ENCODE assay signal across 20 cellular contexts in the genomic region with DNA sequence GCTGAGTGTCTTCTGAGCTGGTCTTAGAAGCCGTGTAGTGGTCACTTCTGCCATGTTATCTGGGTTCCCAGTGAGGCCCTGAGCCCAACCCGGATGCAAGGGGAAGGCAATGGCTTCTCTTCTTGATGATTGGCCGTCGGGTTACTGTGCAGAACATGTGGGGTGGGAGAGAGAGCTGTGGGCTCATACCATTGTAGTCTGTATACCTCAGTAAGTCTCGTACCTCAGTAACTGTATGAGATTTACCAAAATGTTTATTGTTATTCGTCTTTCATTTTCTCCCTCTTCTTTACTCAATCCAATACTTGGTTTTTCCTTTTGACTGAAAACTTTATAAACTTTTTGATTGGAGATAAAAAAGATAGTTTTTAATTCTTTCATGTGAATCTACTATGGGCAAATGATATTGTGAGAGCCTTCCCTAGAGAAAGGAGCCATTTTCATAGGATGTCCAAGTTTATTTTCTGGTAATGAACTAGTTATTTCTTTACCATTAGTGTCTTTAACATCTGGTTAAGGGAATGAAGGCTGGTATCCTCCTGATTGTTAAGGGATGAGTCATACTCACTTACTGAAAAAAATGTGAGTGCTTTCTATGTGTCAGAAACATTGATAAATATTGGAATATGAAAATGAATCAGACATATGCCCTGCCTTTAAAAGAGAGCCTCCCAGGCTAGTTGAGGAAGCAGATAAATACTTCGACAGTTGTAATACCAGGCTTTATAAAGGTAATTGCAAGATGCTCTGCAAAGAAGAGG.
DNase-seq lines count a peak whose midpoint lies in the region; ATAC-seq and TF ChIP-seq lines count a peak whose summit lies in the region.
"Had no signal": no experiment of that assay in that cellular context is flagged by ENCODE, and none has a peak within 500 bp of the region (broad histone marks: within the 10 kb centered on the region; RNA-seq: fewer than 3 reads in every experiment).

No MANE protein-coding gene starts in this region.

- peak overlapping the region; percentile 1; the same call in 1 of the 2 replicates for H2BK20ac ChIP-seq in IMR-90 (ENCODE audit: low read depth, low read length)

- no peak for TF ChIP-seq POLR2A in IMR-90 (IDR thresholded peaks at IDR 0.05; ENCODE audit: low read depth, low read length)

- no peak overlapping the region for H3K56ac ChIP-seq in IMR-90 (ENCODE audit: extremely low read depth, insufficient read depth, low read length)

- BruUV-seq in IMR-90 (replicated peaks; lab: Mats Ljungman, UMichigan): no TSS peak

- peaks cover 0 to 26% (median 8%) of the 10 kb centered on the region in 5 donors for H3K27me3 Mint-ChIP-seq in naive thymus-derived CD4-positive, alpha-beta T cell
- no peaks in the 10 kb centered on the region for H3K27me3 Mint-ChIP-seq in endothelial cell (ENCODE audit: unreplicated experiment)

- H3K18ac ChIP-seq in IMR-90 (ENCODE audit: low read depth, low read length) (peak overlapping the region; percentile 67; the same call in 1 of the 2 replicates), mesenchymal stem cell (ENCODE audit: low read depth in 1 of 2, low read length in 2 of 2) (peak overlapping the region; percentile 79 to 95)

- DNase-seq in IMR-90: peak; percentile 74
- peak; percentile 50 for DNase-seq in choroid plexus epithelial cell (ENCODE audit: low read depth)
- peak; percentile 58 for DNase-seq in mesenchymal stem cell
- DNase-seq in naive thymus-derived CD4-positive, alpha-beta T cell: no peak
- no peak for DNase-seq in endothelial cell (ENCODE audit: low spot score)
- no peak for DNase-seq in KG1 (lab: John Stamatoyannopoulos, UW)
- DNase-seq: activated gamma-delta T cell; AML-193; MM.1S; naive thymus-derived CD8-positive, alpha-beta T cell; NCI-H2029; NCI-H526 treated with DMSO at 0.1 percent for 48 hours; psoas muscle; stimulated activated CD4-positive, alpha-beta T cell treated with anti-CD3 and anti-CD28 coated beads, Interleukin-12 subunit alpha, Interleukin-12 subunit beta, amount 100 ng/mL, for 4 hours had no signal

- H3K27ac ChIP-seq in BLaER1: no peak overlapping the region
- H3K27ac ChIP-seq in IMR-90 (ENCODE audit: insufficient read depth, low read length): no peak overlapping the region
- peak overlapping the region; percentile 28 for H3K27ac ChIP-seq in mesenchymal stem cell (ENCODE audit: low read length, poor library complexity, severe bottlenecking)
- no peak overlapping the region for H3K27ac ChIP-seq in naive thymus-derived CD4-positive, alpha-beta T cell (ENCODE audit: low read depth, low read length)
- H3K27ac ChIP-seq: PC-9, vagina had no signal

- no peak overlapping the region for H3K4me3 Mint-ChIP-seq in naive thymus-derived CD4-positive, alpha-beta T cell
- no peak overlapping the region for H3K4me3 Mint-ChIP-seq in endothelial cell (ENCODE audit: unreplicated experiment)
- H3K4me3 Mint-ChIP-seq: naive thymus-derived CD8-positive, alpha-beta T cell; stimulated activated naive CD8-positive, alpha-beta T cell treated with anti-CD3 and anti-CD28 coated beads, Interleukin-15, Interleukin-2, amounts not matched to agents 100 ng/mL and 50 ng/mL, for 24 hours had no signal

- H3K27me3 ChIP-seq in BLaER1 (no peaks in the 10 kb centered on the region), IMR-90 (ENCODE audit: control insufficient read depth, insufficient read depth, low read length) (no peaks in the 10 kb centered on the region), mesenchymal stem cell (ENCODE audit: control insufficient read depth in 1 of 2, insufficient read depth in 1 of 2, low read length in 2 of 2) (no peaks in the 10 kb centered on the region)
- H3K27me3 ChIP-seq in naive thymus-derived CD4-positive, alpha-beta T cell (ENCODE audit: control insufficient read depth in 2 of 2, insufficient read depth in 2 of 2, low read length in 2 of 2): no peaks in the 10 kb centered on the region
- H3K27me3 ChIP-seq: ascending aorta, vagina had no signal

- H3K4me2 ChIP-seq in BLaER1: peak overlapping the region; percentile 81; the same call in 1 of the 2 replicates
- H3K4me2 ChIP-seq in IMR-90 (ENCODE audit: low read depth, low read length): no peak overlapping the region
- no peak overlapping the region for H3K4me2 ChIP-seq in mesenchymal stem cell (ENCODE audit: low read length, poor library complexity, severe bottlenecking)
- H3K4me2 ChIP-seq: PC-9 had no signal

- H2BK5ac ChIP-seq in IMR-90 (ENCODE audit: low read depth, low read length, poor library complexity, severe bottlenecking): no peak overlapping the region
- H2BK5ac ChIP-seq in mesenchymal stem cell (ENCODE audit: low read depth, low read length, poor library complexity, severe bottlenecking): no peak overlapping the region

- H3K27ac Mint-ChIP-seq in naive thymus-derived CD4-positive, alpha-beta T cell: no peak overlapping the region
- H3K27ac Mint-ChIP-seq in endothelial cell (ENCODE audit: unreplicated experiment): no peak overlapping the region
- H3K27ac Mint-ChIP-seq: naive thymus-derived CD8-positive, alpha-beta T cell; stimulated activated naive CD8-positive, alpha-beta T cell treated with anti-CD3 and anti-CD28 coated beads, Interleukin-15, Interleukin-2, amounts not matched to agents 100 ng/mL and 50 ng/mL, for 24 hours had no signal

- H3K4me1 Mint-ChIP-seq in naive thymus-derived CD4-positive, alpha-beta T cell: peaks cover 0 to 2% (median 0%) of the 10 kb centered on the region in 7 donors
- H3K4me1 Mint-ChIP-seq in endothelial cell (ENCODE audit: unreplicated experiment): peaks cover 19% of the 10 kb centered on the region

- intact Hi-C loops in IMR-90 (cut with micrococcal nuclease): no loop called here
- intact Hi-C loops in naive thymus-derived CD4-positive, alpha-beta T cell (cut with micrococcal nuclease): no loop called here

- CTCF ChIA-PET in IMR-90 (lab: Yijun Ruan, JAX): no interaction called here
- CTCF ChIA-PET in naive thymus-derived CD4-positive, alpha-beta T cell (lab: Charles Lee): no interaction called here

- dilution Hi-C loops in IMR-90 (cut with HindIII; ENCODE audit: low sequenced_read_pairs, unreplicated experiment): no loop called here

- WGBS in IMR-90 (ENCODE audit: extremely low coverage in 2 of 2, insufficient read length in 1 of 2), 2 experiments: 94% methylated on average over 2 of the region's 7 CpGs; no CpG with 5 or more reads in 1 of the 2 experiments
- WGBS in mesenchymal stem cell: 89% methylated on average over 5 of the region's 7 CpGs

- H2BK120ac ChIP-seq in IMR-90 (ENCODE audit: low read depth, low read length) (peak overlapping the region; percentile 65), mesenchymal stem cell (ENCODE audit: low read depth, low read length) (peak overlapping the region; percentile 12)

- POLR2A ChIA-PET in IMR-90 (lab: Charles Lee; ENCODE audit: unreplicated experiment): no interaction called here
- POLR2A ChIA-PET in naive thymus-derived CD4-positive, alpha-beta T cell (lab: Charles Lee): no interaction called here

- peak; percentile 43 for ATAC-seq in IMR-90 (ENCODE audit: low read depth)
- ATAC-seq in naive thymus-derived CD4-positive, alpha-beta T cell: no peak
- no peak for ATAC-seq in GM18520 (IDR thresholded peaks at IDR 0.05; ENCODE audit: unreplicated experiment)
- ATAC-seq: naive thymus-derived CD8-positive, alpha-beta T cell; psoas muscle had no signal

- H3K9me1 ChIP-seq in IMR-90 (ENCODE audit: insufficient read depth, low read length): peaks cover 6% of the 10 kb centered on the region

- no peak overlapping the region for H4K8ac ChIP-seq in IMR-90 (ENCODE audit: low read depth in 2 of 2, low read length in 2 of 2)
- H4K8ac ChIP-seq in mesenchymal stem cell (ENCODE audit: low read length): peak overlapping the region; percentile 45

- in situ Hi-C loops in IMR-90 (cut with MboI; ENCODE audit: low sequenced_read_pairs): no loop called here

- H4K20me1 ChIP-seq in BLaER1: peaks cover 17% of the 10 kb centered on the region
- H4K20me1 ChIP-seq in IMR-90 (ENCODE audit: insufficient read depth, low read length): no peaks in the 10 kb centered on the region

- peak overlapping the region; percentile 71; the same call in 1 of the 2 replicates for H4K5ac ChIP-seq in IMR-90 (ENCODE audit: low read depth, low read length)

- H3K14ac ChIP-seq in IMR-90 (replicated peaks; ENCODE audit: low read depth, low read length) (no peak overlapping the region; the same call in 1 of the 2 replicates), mesenchymal stem cell (ENCODE audit: low read length in 2 of 2) (peak overlapping the region in 1 of 2 experiments; percentile 90)

- H3K36me3 ChIP-seq in BLaER1 (peaks cover 70% of the 10 kb centered on the region), IMR-90 (ENCODE audit: control insufficient read depth, insufficient read depth, low read length) (no peaks in the 10 kb centered on the region), mesenchymal stem cell (ENCODE audit: control insufficient read depth in 1 of 2, insufficient read depth in 2 of 2, low read depth in 1 of 2, low read length in 2 of 2) (peaks cover 7 to 38% of the 10 kb centered on the region in 2 experiments)
- H3K36me3 ChIP-seq in naive thymus-derived CD4-positive, alpha-beta T cell (ENCODE audit: control insufficient read depth in 2 of 3, insufficient read depth in 3 of 3, low read length in 3 of 3): no peaks in the 10 kb centered on the region
- H3K36me3 ChIP-seq: ascending aorta, vagina had no signal

- H2AK5ac ChIP-seq in IMR-90 (ENCODE audit: low read depth, low read length): peak overlapping the region; percentile 67; the same call in 1 of the 2 replicates
- H2AK5ac ChIP-seq in mesenchymal stem cell (ENCODE audit: low read length, severe bottlenecking): peak overlapping the region; percentile 88

- H2BK12ac ChIP-seq in mesenchymal stem cell (ENCODE audit: low read length in 2 of 2): peak overlapping the region; percentile 75 to 92

- H2AFZ ChIP-seq in IMR-90 (replicated peaks; ENCODE audit: low read length, poor library complexity) (no peak overlapping the region), mesenchymal stem cell (ENCODE audit: low read depth, low read length) (no peak overlapping the region)
- H2AFZ ChIP-seq: PC-9 had no signal

- no peaks in the 10 kb centered on the region for H3K36me3 Mint-ChIP-seq in naive thymus-derived CD4-positive, alpha-beta T cell
- peaks cover 3% of the 10 kb centered on the region for H3K36me3 Mint-ChIP-seq in endothelial cell (ENCODE audit: low read depth, unreplicated experiment)
- H3K36me3 Mint-ChIP-seq: naive thymus-derived CD8-positive, alpha-beta T cell had no signal

- peak overlapping the region; percentile 48 for H3K4ac ChIP-seq in IMR-90 (ENCODE audit: low read depth, low read length)
- H3K4ac ChIP-seq in mesenchymal stem cell (ENCODE audit: low read depth in 1 of 2, low read length in 2 of 2): peak overlapping the region; percentile 42 to 91

- peak overlapping the region; percentile 70 for H2AK9ac ChIP-seq in IMR-90 (replicated peaks; ENCODE audit: low read depth, low read length, poor library complexity)

- no peak overlapping the region for H3K9ac ChIP-seq in BLaER1
- no peak overlapping the region for H3K9ac ChIP-seq in IMR-90 (ENCODE audit: low read depth, low read length)
- no peak overlapping the region for H3K9ac ChIP-seq in mesenchymal stem cell (ENCODE audit: low read length)

- H3K9me3 ChIP-seq in BLaER1: no peaks in the 10 kb centered on the region
- no peaks in the 10 kb centered on the region for H3K9me3 ChIP-seq in IMR-90 (ENCODE audit: control insufficient read depth, insufficient read depth, low read length)
- no peaks in the 10 kb centered on the region for H3K9me3 ChIP-seq in mesenchymal stem cell (ENCODE audit: control insufficient read depth, low read length)
- no peaks in the 10 kb centered on the region for H3K9me3 ChIP-seq in naive thymus-derived CD4-positive, alpha-beta T cell (ENCODE audit: control insufficient read depth in 2 of 3, low read length in 3 of 3)
- H3K9me3 ChIP-seq: ascending aorta, psoas muscle, vagina had no signal

- no peak for TF ChIP-seq CTCF in IMR-90 (conservative IDR thresholded peaks at IDR 0.05; ENCODE audit: low read depth, low read length)
- TF ChIP-seq CTCF in choroid plexus epithelial cell (conservative IDR thresholded peaks at IDR 0.05; ENCODE audit: low read depth, low read length): no peak
- TF ChIP-seq CTCF in endothelial cell (IDR thresholded peaks at IDR 0.05; ENCODE audit: unreplicated experiment): no peak

- H3K9me3 Mint-ChIP-seq in naive thymus-derived CD4-positive, alpha-beta T cell: no peaks in the 10 kb centered on the region
- no peaks in the 10 kb centered on the region for H3K9me3 Mint-ChIP-seq in endothelial cell (ENCODE audit: unreplicated experiment)
- H3K9me3 Mint-ChIP-seq: naive thymus-derived CD8-positive, alpha-beta T cell; stimulated activated naive CD8-positive, alpha-beta T cell treated with anti-CD3 and anti-CD28 coated beads, Interleukin-15, Interleukin-2, amounts not matched to agents 100 ng/mL and 50 ng/mL, for 24 hours had no signal

- TF ChIP-seq RAD21 in IMR-90 (IDR thresholded peaks at IDR 0.05; ENCODE audit: low read length): no peak

- H3K4me3 ChIP-seq in BLaER1: no peak overlapping the region
- H3K4me3 ChIP-seq in IMR-90 (ENCODE audit: insufficient read depth, low read depth, low read length): no peak overlapping the region
- no peak overlapping the region for H3K4me3 ChIP-seq in choroid plexus epithelial cell (ENCODE audit: low read depth, low read length)
- H3K4me3 ChIP-seq in mesenchymal stem cell (ENCODE audit: insufficient read depth in 1 of 2, low read depth in 1 of 2, low read length in 2 of 2): no peak overlapping the region
- H3K4me3 ChIP-seq in naive thymus-derived CD4-positive, alpha-beta T cell (ENCODE audit: low read length): no peak overlapping the region
- H3K4me3 ChIP-seq: ascending aorta, PC-9, psoas muscle, vagina had no signal

- H2BK15ac ChIP-seq in IMR-90 (ENCODE audit: low read depth, low read length): peak overlapping the region; percentile 40; the same call in 1 of the 3 replicates
- H2BK15ac ChIP-seq in mesenchymal stem cell (ENCODE audit: low read depth, poor library complexity, severe bottlenecking): peak overlapping the region; percentile 71

- H3K4me1 ChIP-seq in BLaER1 (peaks cover 53% of the 10 kb centered on the region), IMR-90 (ENCODE audit: control insufficient read depth, insufficient read depth, low read length) (peaks cover 12% of the 10 kb centered on the region), mesenchymal stem cell (ENCODE audit: control insufficient read depth, insufficient read depth, low read depth, low read length) (peaks cover 9% of the 10 kb centered on the region)
- H3K4me1 ChIP-seq in naive thymus-derived CD4-positive, alpha-beta T cell (ENCODE audit: control insufficient read depth in 2 of 2, insufficient read depth in 2 of 2, low read length in 2 of 2): no peaks in the 10 kb centered on the region

- peaks cover 0 to 5% of the 10 kb centered on the region in 2 experiments; a peak in 1 of 4 replicates for H3K79me1 ChIP-seq in IMR-90 (ENCODE audit: low read depth in 1 of 2, low read length in 2 of 2)
- H3K79me1 ChIP-seq in mesenchymal stem cell (replicated peaks; ENCODE audit: low read length, poor library complexity, severe bottlenecking): peaks cover 13% of the 10 kb centered on the region

- H3K23ac ChIP-seq in IMR-90 (ENCODE audit: low read depth, low read length) (no peak overlapping the region), mesenchymal stem cell (ENCODE audit: low read length in 2 of 2) (no peak overlapping the region)

- H4K91ac ChIP-seq in IMR-90 (ENCODE audit: insufficient read depth, low read depth, low read length): peak overlapping the region; percentile 38; the same call in 1 of the 2 replicates
- no peak overlapping the region for H4K91ac ChIP-seq in mesenchymal stem cell (ENCODE audit: low read length)

Comparison
In these comparisons a context has a peak if more than half of its experiments do, and no peak if none do; other contexts are left out.
1. DNase-seq: peak in IMR-90 (single experiment), choroid plexus epithelial cell (single experiment) and mesenchymal stem cell (single experiment); none in naive thymus-derived CD4-positive, alpha-beta T cell (0 of 9), endothelial cell (single experiment) and KG1 (single experiment).